Comparison of ENCODE assay signal across 25 cellular contexts in the genomic region with DNA sequence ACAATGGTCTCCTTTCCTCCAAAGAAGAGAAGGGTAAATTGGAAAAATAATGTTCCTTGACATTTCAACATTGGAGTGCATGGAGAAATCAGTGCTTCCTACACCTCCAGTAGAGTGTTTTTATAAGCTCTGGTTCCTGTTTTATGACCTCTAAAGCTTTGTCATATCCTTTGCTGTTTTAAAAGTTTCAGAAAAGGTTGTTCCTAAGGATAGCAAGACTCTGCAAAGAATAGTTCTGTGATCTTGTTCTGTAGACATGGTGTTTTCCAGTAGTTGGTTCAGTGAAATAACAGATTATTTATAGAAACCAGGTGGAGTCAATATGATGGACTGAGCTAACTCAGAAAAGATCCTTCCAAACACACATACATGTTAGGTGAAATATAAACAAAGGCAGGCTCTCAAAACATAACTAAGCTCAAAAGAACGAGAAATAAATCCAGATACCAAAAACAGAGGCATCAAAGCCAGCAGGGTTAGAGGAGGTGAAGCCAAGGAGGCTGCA. TPM values are rescaled to one million over a fixed set of nuclear protein-coding genes. Genes with fewer than 3 reads are reported as not detected.
"Had no signal": no experiment of that assay in that cellular context is flagged by ENCODE, and none has a peak within 500 bp of the region (broad histone marks: within the 10 kb centered on the region; RNA-seq: fewer than 3 reads in every experiment).

No MANE protein-coding gene starts in this region.

- ATAC-seq: activated CD8-positive, alpha-beta memory T cell treated with anti-CD3 and anti-CD28 coated beads, Interleukin-2, amount 10 ng/mL, durations not matched to agents 7 days and 5 days; heart left ventricle; sciatic nerve had no signal

- H3K9me3 ChIP-seq: ascending aorta, colonic mucosa, testis, uterus had no signal

- H3K27me3 Mint-ChIP-seq: activated naive CD8-positive, alpha-beta T cell had no signal

- H3K4me3 Mint-ChIP-seq: activated B cell treated with CpG ODN at 0.5 μM for 24 hours; activated CD4-positive, alpha-beta memory T cell treated with anti-CD3 and anti-CD28 coated beads for 36 hours; activated CD8-positive, alpha-beta memory T cell treated with anti-CD3 and anti-CD28 coated beads, Interleukin-2, amount 10 ng/mL, durations not matched to agents 7 days and 5 days; activated naive CD8-positive, alpha-beta T cell; activated T-helper 17 cell treated with anti-CD3 and anti-CD28 coated beads, Interleukin-2, amount 50 U/mL, for 72 hours; endodermal cell; T-helper 1 cell treated with Interleukin-12 subunit alpha and Interleukin-12 subunit beta and Interleukin-4 antibody, amounts not matched to agents 30 μg/mL and 1 μg/mL, for 36 hours had no signal

- DNase-seq: activated B cell treated with CpG ODN at 0.5 μM for 24 hours; activated CD4-positive, alpha-beta memory T cell treated with anti-CD3 and anti-CD28 coated beads for 36 hours; activated CD4-positive, alpha-beta T cell treated with anti-CD3 and anti-CD28 coated beads for 4 hours; activated CD8-positive, alpha-beta memory T cell treated with anti-CD3 and anti-CD28 coated beads, Interleukin-2, amount 10 ng/mL, durations not matched to agents 7 days and 5 days; activated naive CD4-positive, alpha-beta T cell; adrenal gland; central memory CD4-positive, alpha-beta T cell; colonic mucosa; endodermal cell; heart left ventricle; occipital lobe; spleen; stimulated activated CD4-positive, alpha-beta T cell treated with anti-CD3 and anti-CD28 coated beads, Interleukin-4, amount 100 ng/mL, for 1 hour; stimulated activated naive CD4-positive, alpha-beta T cell; T1000; testis; uterus had no signal

- H3K4me1 Mint-ChIP-seq: endodermal cell had no signal

- H3K27ac ChIP-seq: adrenal gland, ascending aorta, colonic mucosa, epithelial cell of prostate, heart left ventricle, spleen, testis, uterus had no signal

- H3K36me3 ChIP-seq: adrenal gland, ascending aorta, colonic mucosa, heart left ventricle, spleen, uterus had no signal

- H3K4me3 ChIP-seq: adrenal gland, ascending aorta, colonic mucosa, heart left ventricle, spleen, testis, uterus had no signal

- H3K4me1 ChIP-seq: adrenal gland, ascending aorta, colonic mucosa, testis, uterus had no signal

- H3K27ac Mint-ChIP-seq: activated B cell treated with CpG ODN at 0.5 μM for 24 hours; activated CD4-positive, alpha-beta memory T cell treated with anti-CD3 and anti-CD28 coated beads for 36 hours; activated CD8-positive, alpha-beta memory T cell treated with anti-CD3 and anti-CD28 coated beads, Interleukin-2, amount 10 ng/mL, durations not matched to agents 7 days and 5 days; activated naive CD8-positive, alpha-beta T cell; activated T-helper 17 cell treated with anti-CD3 and anti-CD28 coated beads, Interleukin-2, amount 50 U/mL, for 72 hours; endodermal cell; T-helper 1 cell treated with Interleukin-12 subunit alpha and Interleukin-12 subunit beta and Interleukin-4 antibody, amounts not matched to agents 30 μg/mL and 1 μg/mL, for 36 hours had no signal

- H3K27me3 ChIP-seq: adrenal gland, ascending aorta, colonic mucosa, testis, uterus had no signal

RNA-seq across cellular contexts. Expression of a gene that starts 44.5 kb away (rescaled TPM):
- total RNA-seq: activated B cell treated with CpG ODN at 0.5 μM for 24 hours, ascending aorta, fibroblast of villous mesenchyme had no signal
- polyA plus RNA-seq: liver had no signal
